Comparison of ENCODE assay signal across 10 cellular contexts in the genomic region with DNA sequence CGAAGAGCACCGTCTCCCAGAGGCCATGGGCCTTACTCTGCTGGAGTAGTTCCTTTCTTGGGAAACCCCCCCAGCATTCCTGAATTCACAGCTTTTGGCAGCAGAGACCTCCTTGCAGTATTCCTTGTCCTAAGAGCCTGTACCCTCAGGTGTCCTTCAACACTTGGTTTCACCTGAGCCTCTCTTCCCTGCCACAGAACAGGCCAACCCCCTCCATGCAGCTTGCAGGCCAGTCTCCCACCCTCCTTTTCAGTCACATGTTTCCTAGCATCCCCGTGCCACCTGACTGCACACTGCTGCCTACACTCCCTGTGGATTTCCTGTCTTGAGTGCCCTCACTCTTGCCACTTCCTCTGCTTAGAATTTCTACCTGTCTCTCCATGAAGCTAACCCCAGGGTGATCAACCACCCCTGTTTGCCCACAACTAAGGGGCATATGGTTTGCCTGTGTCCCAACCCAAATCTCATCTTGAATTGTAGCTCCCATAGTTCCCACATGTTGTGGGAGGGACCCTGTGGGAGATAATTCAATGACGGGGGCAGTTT.
"Had no signal": no experiment of that assay in that cellular context is flagged by ENCODE, and none has a peak within 500 bp of the region (broad histone marks: within the 10 kb centered on the region; RNA-seq: fewer than 3 reads in every experiment).

No MANE protein-coding gene starts in this region.

- DNase-seq: activated effector memory CD4-positive, alpha-beta T cell treated with Interleukin-2 at 50 U/mL for 16 hours; dermis blood vessel endothelial cell; erythroblast; gastrocnemius medialis; heart left ventricle; ovary; right lobe of liver; T-helper 9 cell; upper lobe of right lung had no signal

- H3K4me3 Mint-ChIP-seq: neural crest cell had no signal

- ATAC-seq: gastrocnemius medialis, heart left ventricle, right lobe of liver, upper lobe of right lung had no signal
